Comparison of ENCODE assay signal across 8 cellular contexts in the genomic region with DNA sequence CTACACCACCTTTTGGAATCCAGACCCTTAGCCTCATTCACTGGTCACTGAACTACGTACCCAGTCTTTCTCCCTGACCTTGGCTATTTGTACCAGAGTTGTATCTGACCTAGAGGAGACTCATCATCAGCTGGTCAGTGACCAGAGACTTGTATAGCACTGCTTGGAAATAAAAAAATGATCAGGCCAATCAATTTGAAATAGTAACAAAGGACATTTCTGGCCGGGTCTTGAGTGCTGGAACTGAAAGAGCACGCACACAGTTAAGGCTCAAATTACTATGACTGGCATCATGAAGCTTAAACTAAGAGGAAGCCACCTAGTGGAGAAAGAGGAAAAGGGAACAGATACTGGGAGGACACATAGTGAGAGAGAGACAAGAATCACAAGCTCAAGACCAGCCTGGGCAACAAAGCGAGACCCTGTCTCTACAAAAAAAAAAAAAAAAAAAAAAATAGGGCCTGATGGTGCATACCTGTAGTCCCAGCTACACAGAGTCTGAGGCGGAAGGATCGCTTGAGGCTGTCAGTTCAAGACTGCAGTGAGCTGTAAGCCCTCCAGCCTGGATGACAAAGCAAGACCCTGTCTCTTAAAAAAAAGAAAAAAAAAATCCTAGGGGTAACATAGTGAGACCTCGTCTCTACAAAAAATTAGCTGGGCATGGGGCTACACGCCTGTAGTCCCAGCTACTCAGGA. TPM values are rescaled to one million over a fixed set of nuclear protein-coding genes. Genes with fewer than 3 reads are reported as not detected.
A peak's percentile ranks its signal among the peaks of the same experiment; 100 is the strongest.
DNase-seq lines count a peak whose midpoint lies in the region; ATAC-seq and TF ChIP-seq lines count a peak whose summit lies in the region.

No MANE protein-coding gene starts in this region.

- TF ChIP-seq CTCF in AG04450 (IDR thresholded peaks at IDR 0.05; ENCODE audit: low read depth, low read length) (peak; percentile 76), GM12875 (IDR thresholded peaks at IDR 0.05; ENCODE audit: borderline replicate concordance, insufficient read depth, low read depth, low read length) (peak; percentile 66; the same call in 1 of the 2 replicates), dorsolateral prefrontal cortex (IDR thresholded peaks at IDR 0.05 in 54 of 56, conservative IDR thresholded peaks at IDR 0.05 in 2 of 56; ENCODE audit: low read depth in 1 of 56, partially characterized antibody in 56 of 56) (peak; percentile 26 to 73 (median 61))

- POLR2A ChIA-PET in AG04450 (lab: Yijun Ruan, JAX) = interaction anchor here (0.6 to 1.2 kb wide), 3 partner anchors 11 to 128 kb away, joined by 3 to 8 read pairs (median 4); partner anchors contain the start of genes DCP2 and SRP19

- intact Hi-C loops in dorsolateral prefrontal cortex (cut with DNase I) = loop anchor here in 1 of 2 donors (5.0 kb wide), 1 partner anchor 296 kb away; no protein-coding TSS in a partner anchor

- CTCF ChIA-PET in AG04450 (lab: Charles Lee) = interaction anchor here (0.5 to 1.6 kb wide), 67 partner anchors 8 to 1953 kb away, joined by 3 to 30 read pairs (median 5); partner anchors contain the start of genes APC, DCP2 and SRP19

- peak overlapping the region; percentile 42 for H3K27ac ChIP-seq in AG04450 (ENCODE audit: low read depth, low read length)
- H3K27ac ChIP-seq in dorsolateral prefrontal cortex = no peak overlapping the region

- peak; percentile 32 for DNase-seq in AG04450 (ENCODE audit: low read depth, low spot score)
- DNase-seq in LoVo (ENCODE audit: low spot score) = peak; percentile 74
- peak; percentile 65 for DNase-seq in RPMI7951 (ENCODE audit: low read depth)
- DNase-seq in dorsolateral prefrontal cortex = no peak
- peak; percentile 83 for DNase-seq in medulla oblongata (ENCODE audit: extremely low spot score)
- DNase-seq in effector CD8-positive, alpha-beta T cell (lab: John Stamatoyannopoulos, UW) = no peak

- H3K27me3 ChIP-seq in AG04450 (ENCODE audit: control insufficient read depth, insufficient read depth, low read length) (no peaks in the 10 kb centered on the region), dorsolateral prefrontal cortex (no peaks in the 10 kb centered on the region)

- peak; percentile 99 for ATAC-seq in HG02571 (IDR thresholded peaks at IDR 0.05; ENCODE audit: unreplicated experiment)

- H3K4me3 ChIP-seq in AG04450 (ENCODE audit: low read depth, low read length) = no peak overlapping the region
- no peak overlapping the region for H3K4me3 ChIP-seq in GM12875 (ENCODE audit: low read depth, low read length)
- peak overlapping the region in 2 of 59 donors; percentile 7 to 21 for H3K4me3 ChIP-seq in dorsolateral prefrontal cortex

- no peaks in the 10 kb centered on the region for H3K9me3 ChIP-seq in AG04450 (ENCODE audit: control insufficient read depth, insufficient read depth, low read length)

RNA-seq across cellular contexts. Expression of gene SRP19, which starts 12.8 kb away (rescaled TPM):
- 98.6 and 149 TPM in 2 replicates for polyA plus RNA-seq in AG04450 (2011; rRNA removed)
- polyA minus RNA-seq in AG04450 (2011; rRNA and poly(A)+ RNA removed) = 16.2 and 26.9 TPM in 2 replicates
- total RNA-seq in RPMI7951 (2014; rRNA removed; shearing (Covaris generic)) = 66.6 and 106 TPM in 2 replicates
- total RNA-seq in dorsolateral prefrontal cortex = 10 to 100 TPM; 17.9 to 55.3 (median 37.1) TPM

Comparison
In these comparisons a context has a peak if more than half of its experiments do, and no peak if none do; other contexts are left out.
1. DNase-seq: peak in AG04450 (single experiment), LoVo (single experiment), RPMI7951 (single experiment) and medulla oblongata (single experiment); none in dorsolateral prefrontal cortex (0 of 10) and effector CD8-positive, alpha-beta T cell (single experiment).
2. Peak in every context shown above with its lines, with median percentiles within 50 percentile points of each other: CTCF ChIP-seq.